ENCODE assay signal across 29 cellular contexts in the genomic region with DNA sequence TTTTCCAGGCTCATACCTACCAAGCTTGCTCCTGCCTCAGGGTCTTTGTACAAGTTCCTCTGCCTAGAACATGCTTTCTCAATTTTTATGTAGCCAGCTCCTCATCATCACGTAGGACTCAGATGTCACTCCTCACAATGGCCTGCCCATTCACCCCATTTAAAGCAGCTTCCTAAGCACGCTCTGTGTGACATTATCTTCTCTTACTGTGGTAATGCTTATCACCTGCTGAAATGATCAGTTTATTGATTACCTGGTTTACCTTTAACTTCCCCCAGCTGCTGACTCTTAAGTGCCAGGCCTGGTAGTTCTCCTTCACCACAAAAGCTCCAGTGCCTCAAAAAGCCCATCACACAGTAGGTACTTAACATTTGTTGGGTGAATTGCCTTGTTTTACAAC.
"Had no signal": no experiment of that assay in that cellular context is flagged by ENCODE, and none has a peak within 500 bp of the region (broad histone marks: within the 10 kb centered on the region; RNA-seq: fewer than 3 reads in every experiment).

No MANE protein-coding gene starts in this region.

- H3K27ac ChIP-seq: SJCRH30, SK-N-MC had no signal

- H3K4me1 Mint-ChIP-seq: activated CD4-positive, alpha-beta T cell treated with anti-CD3 and anti-CD28 coated beads, Interleukin-2, amount 10 ng/mL, durations not matched to agents 7 days and 5 days; activated naive CD4-positive, alpha-beta T cell treated with anti-CD3 and anti-CD28 coated beads, Interleukin-2, amount 10 ng/mL, durations not matched to agents 7 days and 5 days; activated naive CD8-positive, alpha-beta T cell treated with anti-CD3 and anti-CD28 coated beads, Interleukin-2, amount 50 U/mL, for 24 hours had no signal

- H3K27ac Mint-ChIP-seq: activated CD4-positive, alpha-beta T cell treated with anti-CD3 and anti-CD28 coated beads for 36 hours; activated CD4-positive, alpha-beta T cell treated with anti-CD3 and anti-CD28 coated beads, Interleukin-2, amount 10 ng/mL, durations not matched to agents 7 days and 5 days; activated CD8-positive, alpha-beta T cell treated with anti-CD3 and anti-CD28 coated beads, Interleukin-2, amount 10 ng/mL, durations not matched to agents 7 days and 5 days; activated naive CD4-positive, alpha-beta T cell treated with anti-CD3 and anti-CD28 coated beads, Interleukin-2, amount 10 ng/mL, durations not matched to agents 7 days and 5 days; activated naive CD8-positive, alpha-beta T cell; activated naive CD8-positive, alpha-beta T cell treated with anti-CD3 and anti-CD28 coated beads, Interleukin-2, amount 50 U/mL, for 24 hours; activated T-helper 1 cell treated with anti-CD3 and anti-CD28 coated beads, Interleukin-12 subunit alpha, Interleukin-12 subunit beta, Interleukin-2, Interleukin-4 antibody, amounts not matched to agents 30 ng/mL and 10 ng/mL and 1 ng/mL, durations not matched to agents 14 hours and 24 hours and 36 hours; brain had no signal

- FAIRE-seq: bronchial epithelial cell, TTC549 had no signal

- ATAC-seq: activated CD4-positive, alpha-beta T cell treated with anti-CD3 and anti-CD28 coated beads for 36 hours; activated CD4-positive, CD25-positive, alpha-beta regulatory T cell treated with anti-CD3 and anti-CD28 coated beads, Interleukin-2, amount 50 U/mL, for 24 hours; activated CD8-positive, alpha-beta T cell treated with anti-CD3 and anti-CD28 coated beads, Interleukin-2, amount 10 ng/mL, durations not matched to agents 7 days and 5 days; activated naive CD8-positive, alpha-beta T cell treated with anti-CD3 and anti-CD28 coated beads, Interleukin-2, amount 50 U/mL, for 24 hours; activated T-cell treated with anti-CD3 and anti-CD28 coated beads, Interleukin-2, amount 50 U/mL, for 4 hours; Panc1 had no signal

- H3K4me1 ChIP-seq: SJCRH30 had no signal

- H3K27me3 ChIP-seq: SJCRH30 had no signal

- H3K9me3 ChIP-seq: SJCRH30 had no signal

- H3K4me3 ChIP-seq: SJCRH30, SK-N-MC had no signal

- H3K27me3 Mint-ChIP-seq: activated CD4-positive, alpha-beta T cell treated with anti-CD3 and anti-CD28 coated beads for 36 hours; activated CD4-positive, alpha-beta T cell treated with anti-CD3 and anti-CD28 coated beads, Interleukin-2, amount 10 ng/mL, durations not matched to agents 7 days and 5 days; activated naive CD4-positive, alpha-beta T cell treated with anti-CD3 and anti-CD28 coated beads, Interleukin-2, amount 10 ng/mL, durations not matched to agents 7 days and 5 days; activated naive CD8-positive, alpha-beta T cell; activated naive CD8-positive, alpha-beta T cell treated with anti-CD3 and anti-CD28 coated beads, Interleukin-2, amount 50 U/mL, for 24 hours; brain had no signal

- DNase-seq: activated CD4-positive, alpha-beta T cell treated with anti-CD3 and anti-CD28 coated beads for 36 hours; activated CD4-positive, alpha-beta T cell treated with anti-CD3 and anti-CD28 coated beads, Interleukin-2, amount 10 ng/mL, durations not matched to agents 7 days and 5 days; activated CD4-positive, alpha-beta T cell treated with anti-CD3 and anti-CD28 coated beads, Interleukin-2, amount 50 U/mL, for 48 hours; activated CD8-positive, alpha-beta T cell treated with anti-CD3 and anti-CD28 coated beads, Interleukin-2, amount 10 ng/mL, durations not matched to agents 7 days and 5 days; activated effector memory CD4-positive, alpha-beta T cell treated with Interleukin-2 at 50 U/mL for 16 hours; activated naive CD4-positive, alpha-beta T cell treated with anti-CD3 and anti-CD28 coated beads, Interleukin-2, amount 10 ng/mL, durations not matched to agents 7 days and 5 days; activated naive CD8-positive, alpha-beta T cell treated with anti-CD3 and anti-CD28 coated beads, Interleukin-2, amount 50 U/mL, for 24 hours; activated T-cell treated with anti-CD3 and anti-CD28 coated beads for 4 hours; activated T-cell treated with anti-CD3 and anti-CD28 coated beads, Interleukin-2, amount 50 U/mL, for 4 hours; anterior cingulate cortex; Karpas-422; KBM-7; NCI-H1105; NCI-H1417 treated with DMSO at 0.1 percent for 48 hours; NCI-H1930; NCI-H2081 treated with DMSO at 0.1 percent for 48 hours; NCI-H345; NCI-H524 treated with DMSO at 0.1 percent for 48 hours; SHP77; SJCRH30; T1000 had no signal

- H3K9me3 Mint-ChIP-seq: activated CD4-positive, alpha-beta T cell treated with anti-CD3 and anti-CD28 coated beads, Interleukin-2, amount 10 ng/mL, durations not matched to agents 7 days and 5 days; activated naive CD4-positive, alpha-beta T cell treated with anti-CD3 and anti-CD28 coated beads, Interleukin-2, amount 10 ng/mL, durations not matched to agents 7 days and 5 days; activated naive CD8-positive, alpha-beta T cell treated with anti-CD3 and anti-CD28 coated beads, Interleukin-2, amount 50 U/mL, for 24 hours; activated T-cell treated with anti-CD3 and anti-CD28 coated beads, Interleukin-2, amount 50 U/mL, for 4 hours; activated T-helper 1 cell treated with anti-CD3 and anti-CD28 coated beads, Interleukin-12 subunit alpha, Interleukin-12 subunit beta, Interleukin-2, Interleukin-4 antibody, amounts not matched to agents 30 ng/mL and 10 ng/mL and 1 ng/mL, durations not matched to agents 14 hours and 24 hours and 36 hours; brain had no signal

- H3K4me3 Mint-ChIP-seq: activated CD4-positive, alpha-beta T cell treated with anti-CD3 and anti-CD28 coated beads for 36 hours; activated CD4-positive, alpha-beta T cell treated with anti-CD3 and anti-CD28 coated beads, Interleukin-2, amount 10 ng/mL, durations not matched to agents 7 days and 5 days; activated CD8-positive, alpha-beta T cell treated with anti-CD3 and anti-CD28 coated beads, Interleukin-2, amount 10 ng/mL, durations not matched to agents 7 days and 5 days; activated naive CD4-positive, alpha-beta T cell treated with anti-CD3 and anti-CD28 coated beads, Interleukin-2, amount 10 ng/mL, durations not matched to agents 7 days and 5 days; activated naive CD8-positive, alpha-beta T cell; activated naive CD8-positive, alpha-beta T cell treated with anti-CD3 and anti-CD28 coated beads, Interleukin-2, amount 50 U/mL, for 24 hours; activated T-cell treated with anti-CD3 and anti-CD28 coated beads, Interleukin-2, amount 50 U/mL, for 4 hours; activated T-helper 1 cell treated with anti-CD3 and anti-CD28 coated beads, Interleukin-12 subunit alpha, Interleukin-12 subunit beta, Interleukin-2, Interleukin-4 antibody, amounts not matched to agents 30 ng/mL and 10 ng/mL and 1 ng/mL, durations not matched to agents 14 hours and 24 hours and 36 hours; brain had no signal
